ENCODE assay signal across 8 cellular contexts in the genomic region with DNA sequence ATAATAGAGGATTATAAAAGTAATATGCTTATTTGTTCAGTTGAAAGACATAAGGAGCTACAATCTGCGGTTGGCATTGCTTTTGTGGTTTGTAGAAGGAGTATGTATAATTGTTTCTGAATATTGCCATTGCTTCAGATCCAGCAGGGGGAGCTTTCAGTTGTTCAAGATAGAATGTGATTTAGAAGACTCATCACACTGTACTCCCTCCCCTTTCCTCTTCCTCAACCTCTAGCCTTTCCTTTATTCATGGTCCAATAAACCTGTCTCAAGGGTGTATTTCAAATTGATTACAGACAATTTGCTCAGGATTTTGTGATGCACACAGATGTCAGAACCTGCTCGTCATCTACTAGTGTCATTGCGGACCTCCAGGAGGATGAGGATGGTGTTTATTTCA. TPM values are rescaled to one million over a fixed set of nuclear protein-coding genes. Genes with fewer than 3 reads are reported as not detected.
DNase-seq lines count a peak whose midpoint lies in the region; ATAC-seq, FAIRE-seq and TF ChIP-seq lines count a peak whose summit lies in the region.

No MANE protein-coding gene starts in this region.

- H3K27ac Mint-ChIP-seq in CD4-positive, alpha-beta T cell = no peak overlapping the region
- no peak overlapping the region for H3K27ac Mint-ChIP-seq in stimulated activated naive CD8-positive, alpha-beta T cell treated with anti-CD3 and anti-CD28 coated beads, Interleukin-15, amount 100 ng/mL, for 72 hours

- in situ Hi-C loops in gastrocnemius medialis (cut with MboI; ENCODE audit: low sequenced_read_pairs in 4 of 4) = loop anchor here in 3 of 4 donors (10.0 to 25.0 kb wide), 2 partner anchors 215 to 218 kb away; no protein-coding TSS in a partner anchor

- peaks cover 23% of the 10 kb centered on the region for H3K4me1 Mint-ChIP-seq in CD4-positive, alpha-beta T cell (ENCODE audit: low read depth)
- H3K4me1 Mint-ChIP-seq in stimulated activated naive CD8-positive, alpha-beta T cell treated with anti-CD3 and anti-CD28 coated beads, Interleukin-15, amount 100 ng/mL, for 72 hours = peaks cover 15% of the 10 kb centered on the region

- intact Hi-C loops in CD4-positive, alpha-beta T cell (cut with DNase I, micrococcal nuclease) = no loop called here
- intact Hi-C loops in gastrocnemius medialis (cut with DNase I; ENCODE audit: low total_unique reads) = no loop called here

- peaks cover 0 to 62% of the 10 kb centered on the region in 2 donors for H3K36me3 ChIP-seq in gastrocnemius medialis

- no peak for TF ChIP-seq POLR2A in gastrocnemius medialis (IDR thresholded peaks at IDR 0.05)

- DNase-seq in CD4-positive, alpha-beta T cell = peak in 1 of 10 experiments; percentile 15
- DNase-seq in NCI-H1930 (lab: John Stamatoyannopoulos, UW) (peak; percentile 22 to 34), glomerular endothelial cell (ENCODE audit: extremely low read depth, low read depth, low spot score) (peak; percentile 23), gastrocnemius medialis (no peak)
- no peak for DNase-seq in stimulated activated naive CD8-positive, alpha-beta T cell treated with anti-CD3 and anti-CD28 coated beads, Interleukin-15, amount 100 ng/mL, for 72 hours

- no peak overlapping the region for H3K27ac ChIP-seq in CD4-positive, alpha-beta T cell (ENCODE audit: low read depth, low read length)
- H3K27ac ChIP-seq in gastrocnemius medialis = no peak overlapping the region

- no peak overlapping the region for H3K4me3 ChIP-seq in gastrocnemius medialis

- no peaks in the 10 kb centered on the region for H3K9me3 ChIP-seq in CD4-positive, alpha-beta T cell (ENCODE audit: control insufficient read depth, low read length)
- no peaks in the 10 kb centered on the region for H3K9me3 ChIP-seq in gastrocnemius medialis

- POLR2A ChIA-PET in CD4-positive, alpha-beta T cell (lab: Charles Lee) = interaction anchor here (0.7 to 1.4 kb wide), 4 partner anchors 8 to 12 kb away, joined by 3 to 5 read pairs (median 4); no protein-coding TSS in a partner anchor

- no peaks in the 10 kb centered on the region for H3K4me1 ChIP-seq in gastrocnemius medialis

- H3K27me3 ChIP-seq in CD4-positive, alpha-beta T cell (ENCODE audit: control insufficient read depth, insufficient read depth, low read length) = no peaks in the 10 kb centered on the region
- H3K27me3 ChIP-seq in gastrocnemius medialis = no peaks in the 10 kb centered on the region

- no peaks in the 10 kb centered on the region for H3K9me3 Mint-ChIP-seq in CD4-positive, alpha-beta T cell
- H3K9me3 Mint-ChIP-seq in stimulated activated naive CD8-positive, alpha-beta T cell treated with anti-CD3 and anti-CD28 coated beads, Interleukin-15, amount 100 ng/mL, for 72 hours = no peaks in the 10 kb centered on the region

- no peaks in the 10 kb centered on the region for H3K27me3 Mint-ChIP-seq in CD4-positive, alpha-beta T cell
- H3K27me3 Mint-ChIP-seq in stimulated activated naive CD8-positive, alpha-beta T cell treated with anti-CD3 and anti-CD28 coated beads, Interleukin-15, amount 100 ng/mL, for 72 hours = no peaks in the 10 kb centered on the region

- H3K4me3 Mint-ChIP-seq in CD4-positive, alpha-beta T cell = no peak overlapping the region
- no peak overlapping the region for H3K4me3 Mint-ChIP-seq in stimulated activated naive CD8-positive, alpha-beta T cell treated with anti-CD3 and anti-CD28 coated beads, Interleukin-15, amount 100 ng/mL, for 72 hours

- ATAC-seq in CD4-positive, alpha-beta T cell (ENCODE audit: poor library complexity) = peak; percentile 96
- ATAC-seq in GM18511 (IDR thresholded peaks at IDR 0.05; ENCODE audit: unreplicated experiment) (peak; percentile 99), HG02884 (IDR thresholded peaks at IDR 0.05; ENCODE audit: unreplicated experiment) (peak; percentile 91), gastrocnemius medialis (no peak)
- ATAC-seq in stimulated activated naive CD8-positive, alpha-beta T cell treated with anti-CD3 and anti-CD28 coated beads, Interleukin-15, amount 100 ng/mL, for 72 hours = peak; percentile 86

- peaks cover 74% of the 10 kb centered on the region for H3K36me3 Mint-ChIP-seq in CD4-positive, alpha-beta T cell (ENCODE audit: low read depth)

- FAIRE-seq in TTC549 (lab: Jason Lieb, UNC) = peak; percentile 49

- TF ChIP-seq CTCF in CD4-positive, alpha-beta T cell (IDR thresholded peaks at IDR 0.05) = peak; percentile 69
- peak in 2 of 5 experiments; percentile 24 to 31 for TF ChIP-seq CTCF in gastrocnemius medialis (IDR thresholded peaks at IDR 0.05 in 4 of 5, conservative IDR thresholded peaks at IDR 0.05 in 1 of 5)

- CTCF ChIA-PET in CD4-positive, alpha-beta T cell (lab: Charles Lee) = interaction anchor here (1.0 to 1.5 kb wide), 8 partner anchors 8 to 43 kb away, joined by 3 to 10 read pairs (median 4); partner anchors contain the start of gene PRMT3

RNA-seq across cellular contexts. Expression of gene PRMT3, which starts 9.8 kb away (rescaled TPM):
- total RNA-seq in CD4-positive, alpha-beta T cell = 10 to 100 TPM; 11.2 to 11.8 TPM
- total RNA-seq in glomerular endothelial cell (7.8 and 7.9 TPM in 2 replicates), gastrocnemius medialis (10 to 100 TPM; 14.0 to 20.1 (median 17.0) TPM)

RNA-seq across cellular contexts. Expression of gene HTATIP2, which starts 33.8 kb away (rescaled TPM):
- 1 to 10 TPM; 8.1 to 9.8 TPM for total RNA-seq in CD4-positive, alpha-beta T cell
- total RNA-seq in glomerular endothelial cell (48.8 and 78.6 TPM in 2 replicates), gastrocnemius medialis (10 to 100 TPM; 61.6 to 87.2 (median 75.8) TPM)

Comparison
In these comparisons a context has a peak if more than half of its experiments do, and no peak if none do; other contexts are left out.
1. ATAC-seq: peak in CD4-positive, alpha-beta T cell (single experiment), GM18511 (single experiment), HG02884 (single experiment) and stimulated activated naive CD8-positive, alpha-beta T cell treated with anti-CD3 and anti-CD28 coated beads, Interleukin-15, amount 100 ng/mL, for 72 hours (single experiment); none in gastrocnemius medialis (0 of 2).
2. DNase-seq: peak in NCI-H1930 (2 of 2) and glomerular endothelial cell (single experiment); none in stimulated activated naive CD8-positive, alpha-beta T cell treated with anti-CD3 and anti-CD28 coated beads, Interleukin-15, amount 100 ng/mL, for 72 hours (0 of 2) and gastrocnemius medialis (0 of 2).